15 cellular contexts compared by ENCODE assay signal in the genomic region with DNA sequence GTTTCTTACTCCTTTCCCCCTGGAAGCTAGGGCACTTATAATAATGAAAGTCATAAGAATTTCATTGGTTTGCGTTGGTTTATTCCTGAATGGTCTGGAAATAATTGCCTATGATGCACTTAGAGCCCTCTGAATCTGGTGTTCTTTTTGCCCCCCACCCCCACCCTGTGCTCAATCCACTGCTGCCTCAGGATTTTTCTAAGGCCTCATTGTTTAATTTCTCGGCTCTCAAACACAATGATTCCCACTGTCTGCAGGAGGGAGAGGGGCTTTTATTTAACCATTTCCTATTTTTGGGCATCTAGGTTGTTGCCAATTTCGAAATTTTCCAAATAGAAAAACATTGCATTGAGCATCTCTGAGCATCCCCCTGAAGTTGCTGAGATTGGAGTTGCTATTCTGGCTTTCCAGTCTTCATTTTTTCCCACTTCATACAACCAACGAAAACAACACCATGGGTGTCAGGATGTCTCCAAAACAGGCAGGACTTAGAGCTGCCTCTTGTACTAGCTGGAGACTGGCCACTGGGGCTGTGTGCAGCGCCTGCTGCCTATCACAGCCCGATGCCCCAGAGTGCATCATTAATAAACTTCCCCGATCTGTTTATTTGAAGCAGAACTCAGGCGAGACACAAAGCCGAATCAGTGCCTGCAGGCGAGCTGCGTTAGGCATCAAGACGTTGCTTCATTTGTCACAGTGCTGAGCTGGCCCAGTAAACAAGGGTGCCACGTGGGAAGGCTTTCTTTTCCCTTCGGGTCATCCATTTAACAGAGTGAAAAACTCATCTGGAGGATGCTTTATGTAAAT. TPM values are rescaled to one million over a fixed set of nuclear protein-coding genes. Genes with fewer than 3 reads are reported as not detected.
A peak's percentile ranks its signal among the peaks of the same experiment; 100 is the strongest.
DNase-seq lines count a peak whose midpoint lies in the region; ATAC-seq and TF ChIP-seq lines count a peak whose summit lies in the region.
"Had no signal": no experiment of that assay in that cellular context is flagged by ENCODE, and none has a peak within 500 bp of the region (broad histone marks: within the 10 kb centered on the region; RNA-seq: fewer than 3 reads in every experiment).

No MANE protein-coding gene starts in this region.

- ATAC-seq in stimulated activated naive CD8-positive, alpha-beta T cell treated with anti-CD3 and anti-CD28 coated beads, Interleukin-15, amount 100 ng/mL, for 72 hours, result no peak
- ATAC-seq: gastroesophageal sphincter had no signal

- H3K36me3 Mint-ChIP-seq in osteocyte (ENCODE audit: unreplicated experiment), result no peaks in the 10 kb centered on the region
- H3K36me3 Mint-ChIP-seq: CD14-positive monocyte had no signal

- H3K9me3 ChIP-seq in BLaER1 treated with 17β-estradiol and CSF1 and Interleukin-3, amounts not matched to agents 10 nM and 100 nM (replicated peaks in 1 of 11), result peaks cover 27 to 38% (median 29%) of the 10 kb centered on the region in 11 experiments
- H3K9me3 ChIP-seq in fibroblast of lung (ENCODE audit: control insufficient read depth, insufficient read depth, low read depth, low read length), result no peaks in the 10 kb centered on the region

- no peak overlapping the region for H3K9ac ChIP-seq in BLaER1 treated with 17β-estradiol and CSF1 and Interleukin-3, amounts not matched to agents 10 nM and 100 nM
- H3K9ac ChIP-seq in fibroblast of lung (ENCODE audit: insufficient read depth, low read length), result no peak overlapping the region
- H3K9ac ChIP-seq: KMS-11 had no signal

- H3K4me1 ChIP-seq in BLaER1 treated with 17β-estradiol and CSF1 and Interleukin-3, amounts not matched to agents 10 nM and 100 nM, result peaks cover 14 to 36% (median 29%) of the 10 kb centered on the region in 10 experiments
- H3K4me1 ChIP-seq in fibroblast of lung (ENCODE audit: control insufficient read depth, extremely low read depth, insufficient read depth, low read length), result no peaks in the 10 kb centered on the region
- H3K4me1 ChIP-seq: gastroesophageal sphincter had no signal

- peak overlapping the region; percentile 14 for H2AFZ ChIP-seq in fibroblast of lung (ENCODE audit: low read length)

- H3K27me3 Mint-ChIP-seq in osteocyte (ENCODE audit: unreplicated experiment), result peaks cover 10% of the 10 kb centered on the region
- no peaks in the 10 kb centered on the region for H3K27me3 Mint-ChIP-seq in stimulated activated naive CD8-positive, alpha-beta T cell treated with anti-CD3 and anti-CD28 coated beads, Interleukin-15, amount 100 ng/mL, for 72 hours
- H3K27me3 Mint-ChIP-seq: activated CD4-positive, alpha-beta T cell treated with anti-CD3 and anti-CD28 coated beads, Interleukin-2, amount 10 ng/mL, durations not matched to agents 7 days and 5 days had no signal

- H3K36me3 ChIP-seq in BLaER1 treated with 17β-estradiol and CSF1 and Interleukin-3, amounts not matched to agents 10 nM and 100 nM, result peaks cover 0 to 5% (median 0%) of the 10 kb centered on the region in 11 experiments; a peak in 1 of 22 replicates
- no peaks in the 10 kb centered on the region for H3K36me3 ChIP-seq in fibroblast of lung (ENCODE audit: control insufficient read depth, insufficient read depth, low read length)
- H3K36me3 ChIP-seq: gastroesophageal sphincter had no signal

- H3K4me3 Mint-ChIP-seq in osteocyte (ENCODE audit: unreplicated experiment), result no peak overlapping the region
- H3K4me3 Mint-ChIP-seq in stimulated activated naive CD8-positive, alpha-beta T cell treated with anti-CD3 and anti-CD28 coated beads, Interleukin-15, amount 100 ng/mL, for 72 hours, result no peak overlapping the region
- H3K4me3 Mint-ChIP-seq: activated CD4-positive, alpha-beta T cell treated with anti-CD3 and anti-CD28 coated beads, Interleukin-2, amount 10 ng/mL, durations not matched to agents 7 days and 5 days; CD14-positive monocyte; T-helper 1 cell treated with Interleukin-12 subunit alpha and Interleukin-12 subunit beta and Interleukin-4 antibody, amounts not matched to agents 30 μg/mL and 1 μg/mL, for 36 hours had no signal

- H3K27ac Mint-ChIP-seq in osteocyte (ENCODE audit: unreplicated experiment), result no peak overlapping the region
- H3K27ac Mint-ChIP-seq in stimulated activated naive CD8-positive, alpha-beta T cell treated with anti-CD3 and anti-CD28 coated beads, Interleukin-15, amount 100 ng/mL, for 72 hours, result no peak overlapping the region
- H3K27ac Mint-ChIP-seq: activated CD4-positive, alpha-beta T cell treated with anti-CD3 and anti-CD28 coated beads, Interleukin-2, amount 10 ng/mL, durations not matched to agents 7 days and 5 days; CD14-positive monocyte; T-helper 1 cell treated with Interleukin-12 subunit alpha and Interleukin-12 subunit beta and Interleukin-4 antibody, amounts not matched to agents 30 μg/mL and 1 μg/mL, for 36 hours had no signal

- H3K9me3 Mint-ChIP-seq in osteocyte (ENCODE audit: unreplicated experiment), result peaks cover 5% of the 10 kb centered on the region
- H3K9me3 Mint-ChIP-seq in stimulated activated naive CD8-positive, alpha-beta T cell treated with anti-CD3 and anti-CD28 coated beads, Interleukin-15, amount 100 ng/mL, for 72 hours, result peaks cover 0 to 26% of the 10 kb centered on the region in 2 donors

- H4K20me1 ChIP-seq in BLaER1 treated with 17β-estradiol and CSF1 and Interleukin-3, amounts not matched to agents 10 nM and 100 nM, result no peaks in the 10 kb centered on the region
- H4K20me1 ChIP-seq in fibroblast of lung (ENCODE audit: control insufficient read depth, extremely low read depth, insufficient read depth, low read length), result no peaks in the 10 kb centered on the region

- peak overlapping the region in 9 of 11 experiments; percentile 18 to 52 (median 39); a peak in 13 of 22 replicates for H3K4me2 ChIP-seq in BLaER1 treated with 17β-estradiol and CSF1 and Interleukin-3, amounts not matched to agents 10 nM and 100 nM
- H3K4me2 ChIP-seq in fibroblast of lung (ENCODE audit: extremely low read depth, insufficient read depth, low read length), result peak overlapping the region; percentile 32
- H3K4me2 ChIP-seq: KMS-11 had no signal

- no peaks in the 10 kb centered on the region for H3K27me3 ChIP-seq in BLaER1 treated with 17β-estradiol and CSF1 and Interleukin-3, amounts not matched to agents 10 nM and 100 nM
- H3K27me3 ChIP-seq in fibroblast of lung (ENCODE audit: control insufficient read depth, insufficient read depth, low read length), result peaks cover 2% of the 10 kb centered on the region
- H3K27me3 ChIP-seq: gastroesophageal sphincter had no signal

- no peak overlapping the region for H3K4me3 ChIP-seq in BLaER1 treated with 17β-estradiol and CSF1 and Interleukin-3, amounts not matched to agents 10 nM and 100 nM
- H3K4me3 ChIP-seq in fibroblast of lung (replicated peaks in 1 of 4; ENCODE audit: control extremely low read depth in 1 of 4, insufficient read depth in 1 of 4, low read depth in 3 of 4, low read length in 4 of 4), result no peak overlapping the region
- H3K4me3 ChIP-seq: gastroesophageal sphincter, left ventricle myocardium inferior had no signal

- DNase-seq in T1000 (lab: John Stamatoyannopoulos, UW), result peak; percentile 19
- DNase-seq in fibroblast of lung (ENCODE audit: low read depth in 2 of 2), result peak; percentile 20 to 40
- peak; percentile 68 for DNase-seq in osteocyte (ENCODE audit: extremely low spot score, unreplicated experiment)
- DNase-seq in NCI-H2196 (lab: John Stamatoyannopoulos, UW; ENCODE audit: unreplicated experiment), result no peak
- DNase-seq in HPDE6-E6E7 (ENCODE audit: extremely low spot score), result no peak
- no peak for DNase-seq in dermis blood vessel endothelial cell
- no peak for DNase-seq in stimulated activated naive CD8-positive, alpha-beta T cell treated with anti-CD3 and anti-CD28 coated beads, Interleukin-15, amount 100 ng/mL, for 72 hours
- DNase-seq: activated CD4-positive, alpha-beta T cell treated with anti-CD3 and anti-CD28 coated beads, Interleukin-2, amount 10 ng/mL, durations not matched to agents 7 days and 5 days; GF-D8; left ventricle myocardium inferior had no signal

- no peaks in the 10 kb centered on the region for H3K4me1 Mint-ChIP-seq in osteocyte (ENCODE audit: unreplicated experiment)
- H3K4me1 Mint-ChIP-seq in stimulated activated naive CD8-positive, alpha-beta T cell treated with anti-CD3 and anti-CD28 coated beads, Interleukin-15, amount 100 ng/mL, for 72 hours, result no peaks in the 10 kb centered on the region
- H3K4me1 Mint-ChIP-seq: activated CD4-positive, alpha-beta T cell treated with anti-CD3 and anti-CD28 coated beads, Interleukin-2, amount 10 ng/mL, durations not matched to agents 7 days and 5 days had no signal

- H3K79me2 ChIP-seq in fibroblast of lung (ENCODE audit: control insufficient read depth, insufficient read depth, low read length), result no peaks in the 10 kb centered on the region

- H3K27ac ChIP-seq in BLaER1 treated with 17β-estradiol and CSF1 and Interleukin-3, amounts not matched to agents 10 nM and 100 nM, result no peak overlapping the region
- H3K27ac ChIP-seq in fibroblast of lung (ENCODE audit: insufficient read depth, low read length), result no peak overlapping the region
- H3K27ac ChIP-seq: KMS-11 had no signal

- TF ChIP-seq CTCF in fibroblast of lung (conservative IDR thresholded peaks at IDR 0.05 in 1 of 2, IDR thresholded peaks at IDR 0.05 in 1 of 2; ENCODE audit: low read depth in 1 of 2, low read length in 2 of 2) (no peak), osteocyte (IDR thresholded peaks at IDR 0.05) (no peak)

RNA-seq across cellular contexts. Expression of gene PCARE, which starts 1.8 kb away (rescaled TPM):
- total RNA-seq in fibroblast of lung (under 0.01 TPM in 1 of 2 replicates, not detected in the other), osteocyte (not detected in 2 replicates), dermis blood vessel endothelial cell (under 0.01 TPM in 1 of 2 replicates, not detected in the other)
- not detected in 2 replicates for polyA plus RNA-seq in fibroblast of lung
- polyA plus RNA-seq in fibroblast of lung (2012), result not detected in 2 replicates
- polyA minus RNA-seq in fibroblast of lung (ENCODE audit: low replicate concordance), result not detected in 2 replicates
- total RNA-seq: activated CD4-positive, alpha-beta T cell treated with anti-CD3 and anti-CD28 coated beads, Interleukin-2, amount 10 ng/mL, durations not matched to agents 7 days and 5 days had no signal
- polyA plus RNA-seq: CD14-positive monocyte had no signal

RNA-seq across cellular contexts. Expression of gene CLIP4, which starts 39.1 kb away (rescaled TPM):
- total RNA-seq in fibroblast of lung (123 and 127 TPM in 2 replicates), osteocyte (22.1 and 24.6 TPM in 2 replicates), dermis blood vessel endothelial cell (9.5 and 12.3 TPM in 2 replicates)
- polyA plus RNA-seq in fibroblast of lung, result 39.9 and 40.3 TPM in 2 replicates
- 23.5 and 27.5 TPM in 2 replicates for polyA plus RNA-seq in fibroblast of lung (2012)
- 14.3 and 25.0 TPM in 2 replicates for polyA minus RNA-seq in fibroblast of lung (ENCODE audit: low replicate concordance)

Comparison
In these comparisons a context has a peak if more than half of its experiments do, and no peak if none do; other contexts are left out.
1. DNase-seq: peak in T1000 (single experiment), fibroblast of lung (2 of 2) and osteocyte (single experiment); none in NCI-H2196 (single experiment), HPDE6-E6E7 (single experiment), dermis blood vessel endothelial cell (single experiment) and stimulated activated naive CD8-positive, alpha-beta T cell treated with anti-CD3 and anti-CD28 coated beads, Interleukin-15, amount 100 ng/mL, for 72 hours (0 of 2).